1 cellular context compared by ENCODE assay signal in the genomic region with DNA sequence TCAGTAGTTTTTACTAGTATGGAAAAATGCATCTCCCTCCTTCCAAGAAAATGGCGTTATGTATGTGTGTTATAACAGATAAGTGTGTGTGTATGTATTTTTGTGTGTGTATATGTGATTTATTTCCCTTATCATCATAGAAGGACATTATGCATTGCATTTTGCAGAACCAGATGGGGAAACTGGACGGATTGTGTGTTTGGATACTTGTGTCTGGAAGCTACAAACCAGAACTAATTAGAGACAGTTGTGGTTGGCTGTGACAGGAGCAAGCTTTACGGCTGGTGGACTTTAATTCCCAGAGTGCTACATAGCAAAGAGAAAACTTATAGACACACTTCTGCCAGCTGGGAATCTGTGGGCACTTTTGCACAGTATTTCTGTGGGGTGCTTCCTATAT.
TF ChIP-seq lines count a peak whose summit lies in the region.

No MANE protein-coding gene starts in this region.

TF ChIP-seq in SK-N-SH, 30 proteins besides CTCF, POLR2A, EP300 and RAD21 (continued from another document):
- TF ChIP-seq, protein P1, sequence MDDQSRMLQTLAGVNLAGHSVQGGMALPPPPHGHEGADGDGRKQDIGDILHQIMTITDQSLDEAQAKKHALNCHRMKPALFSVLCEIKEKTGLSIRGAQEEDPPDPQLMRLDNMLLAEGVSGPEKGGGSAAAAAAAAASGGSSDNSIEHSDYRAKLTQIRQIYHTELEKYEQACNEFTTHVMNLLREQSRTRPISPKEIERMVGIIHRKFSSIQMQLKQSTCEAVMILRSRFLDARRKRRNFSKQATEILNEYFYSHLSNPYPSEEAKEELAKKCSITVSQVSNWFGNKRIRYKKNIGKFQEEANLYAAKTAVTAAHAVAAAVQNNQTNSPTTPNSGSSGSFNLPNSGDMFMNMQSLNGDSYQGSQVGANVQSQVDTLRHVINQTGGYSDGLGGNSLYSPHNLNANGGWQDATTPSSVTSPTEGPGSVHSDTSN (IDR thresholded peaks at IDR 0.05), result peak; percentile 23; the same call in 1 of the 2 replicates
- TF ChIP-seq NRF1 (IDR thresholded peaks at IDR 0.05; ENCODE audit: low read depth, low read length) (no peak), TCF12 (IDR thresholded peaks at IDR 0.05) (peak; percentile 77), MEF2A (IDR thresholded peaks at IDR 0.05; ENCODE audit: borderline replicate concordance, low read depth) (no peak), ZBTB33 (IDR thresholded peaks at IDR 0.05; ENCODE audit: borderline replicate concordance, low read depth) (no peak), RXRA (IDR thresholded peaks at IDR 0.05; ENCODE audit: borderline replicate concordance, low read depth) (no peak), POLR2AphosphoS5 (IDR thresholded peaks at IDR 0.05; ENCODE audit: low read depth, low read length) (0 out of 2 replicates have a peak, but pooled peaks have one; percentile 33), MAX (IDR thresholded peaks at IDR 0.05; ENCODE audit: low read depth) (no peak)
